1 cellular context compared by ENCODE assay signal in genomic region chr20:50744143-50744792, GRCh38.
TF ChIP-seq lines count a peak whose summit lies in the region.

No MANE protein-coding gene starts in this region.

TF ChIP-seq in HEK293, 187 proteins besides CTCF, POLR2A, EP300 and RAD21 (continued from another document and continues in another):
- TF ChIP-seq ZNF518A (tag by site-specific recombination; conservative IDR thresholded peaks at IDR 0.05; ENCODE audit: low read depth), result no peak
- TF ChIP-seq ZNF555 (tag by site-specific recombination; conservative IDR thresholded peaks at IDR 0.05), result no peak
- TF ChIP-seq ZNF585B (tag by site-specific recombination; IDR thresholded peaks at IDR 0.05), result no peak
- TF ChIP-seq ZNF664 (tag by site-specific recombination; IDR thresholded peaks at IDR 0.05), result no peak
- no peak for TF ChIP-seq ZNF704 (tag by site-specific recombination; IDR thresholded peaks at IDR 0.05)
- TF ChIP-seq ZNF280C (tag by site-specific recombination; IDR thresholded peaks at IDR 0.05), result no peak
- 0 out of 2 replicates have a peak, but pooled peaks have one; percentile 49 for TF ChIP-seq ZNF561 (tag by site-specific recombination; IDR thresholded peaks at IDR 0.05; ENCODE audit: borderline replicate concordance)
- peak; percentile 55; the same call in 1 of the 2 replicates for TF ChIP-seq OSR2 (tag by site-specific recombination; IDR thresholded peaks at IDR 0.05)
- TF ChIP-seq ZBTB20 (tag by site-specific recombination; IDR thresholded peaks at IDR 0.05), result no peak
- no peak for TF ChIP-seq ZNF692 (tag by site-specific recombination; IDR thresholded peaks at IDR 0.05)
- no peak for TF ChIP-seq ZNF48 (tag by site-specific recombination; IDR thresholded peaks at IDR 0.05)
- TF ChIP-seq SALL2 (tag by site-specific recombination; IDR thresholded peaks at IDR 0.05; ENCODE audit: borderline replicate concordance), result no peak
- no peak for TF ChIP-seq GFI1B (tag by site-specific recombination; IDR thresholded peaks at IDR 0.05)
- TF ChIP-seq ZNF416 (tag by site-specific recombination; IDR thresholded peaks at IDR 0.05), result no peak
- TF ChIP-seq ZNF626 (tag by site-specific recombination; IDR thresholded peaks at IDR 0.05), result no peak
- TF ChIP-seq ZNF37A (tag by site-specific recombination; IDR thresholded peaks at IDR 0.05), result no peak
- no peak for TF ChIP-seq ZBTB49 (tag by site-specific recombination; IDR thresholded peaks at IDR 0.05; ENCODE audit: low read depth)
- TF ChIP-seq ZNF398 (tag by site-specific recombination; IDR thresholded peaks at IDR 0.05), result peak; percentile 53; the same call in 1 of the 2 replicates
- TF ChIP-seq HOXD13 (CRISPR knock-in tag; IDR thresholded peaks at IDR 0.05; ENCODE audit: borderline replicate concordance), result no peak
- TF ChIP-seq ZIC2 (tag by site-specific recombination; IDR thresholded peaks at IDR 0.05), result no peak
- no peak for TF ChIP-seq ZNF530 (tag by site-specific recombination; IDR thresholded peaks at IDR 0.05; ENCODE audit: low read depth)
- no peak for TF ChIP-seq MZF1 (tag by site-specific recombination; IDR thresholded peaks at IDR 0.05; ENCODE audit: borderline replicate concordance)
- no peak for TF ChIP-seq ZBTB8A (tag by site-specific recombination; IDR thresholded peaks at IDR 0.05)
- TF ChIP-seq ZNF2 (tag by site-specific recombination; IDR thresholded peaks at IDR 0.05), result no peak; the same call in 1 of the 2 replicates
- TF ChIP-seq KLF17 (tag by site-specific recombination; IDR thresholded peaks at IDR 0.05), result peak; percentile 53
- no peak for TF ChIP-seq ZNF223 (tag by site-specific recombination; IDR thresholded peaks at IDR 0.05)
- no peak for TF ChIP-seq ELK4 (IDR thresholded peaks at IDR 0.05; ENCODE audit: borderline replicate concordance, low read depth, low read length)
- no peak for TF ChIP-seq ATF2 (tag by site-specific recombination; IDR thresholded peaks at IDR 0.05; ENCODE audit: low read depth)
- TF ChIP-seq ZNF112 (tag by site-specific recombination; IDR thresholded peaks at IDR 0.05), result no peak
- TF ChIP-seq ZNF211 (tag by site-specific recombination; IDR thresholded peaks at IDR 0.05; ENCODE audit: low read depth), result no peak
- no peak for TF ChIP-seq ZNF311 (tag by site-specific recombination; IDR thresholded peaks at IDR 0.05; ENCODE audit: borderline replicate concordance)
- no peak for TF ChIP-seq ZNF610 (tag by site-specific recombination; IDR thresholded peaks at IDR 0.05; ENCODE audit: borderline replicate concordance)
- TF ChIP-seq HOXA7 (CRISPR knock-in tag; IDR thresholded peaks at IDR 0.05; ENCODE audit: borderline replicate concordance), result no peak
- no peak for TF ChIP-seq ZNF10 (tag by site-specific recombination; IDR thresholded peaks at IDR 0.05)
- TF ChIP-seq ZNF132 (tag by site-specific recombination; IDR thresholded peaks at IDR 0.05; ENCODE audit: borderline replicate concordance), result no peak
- TF ChIP-seq ZNF362 (tag by site-specific recombination; IDR thresholded peaks at IDR 0.05), result no peak
- TF ChIP-seq ZNF544 (tag by site-specific recombination; IDR thresholded peaks at IDR 0.05), result no peak
- no peak for TF ChIP-seq ZNF202 (tag by site-specific recombination; IDR thresholded peaks at IDR 0.05; ENCODE audit: borderline replicate concordance)
- no peak for TF ChIP-seq ZNF785 (tag by site-specific recombination; IDR thresholded peaks at IDR 0.05)
